8 cellular contexts compared by ENCODE assay signal in the genomic region with DNA sequence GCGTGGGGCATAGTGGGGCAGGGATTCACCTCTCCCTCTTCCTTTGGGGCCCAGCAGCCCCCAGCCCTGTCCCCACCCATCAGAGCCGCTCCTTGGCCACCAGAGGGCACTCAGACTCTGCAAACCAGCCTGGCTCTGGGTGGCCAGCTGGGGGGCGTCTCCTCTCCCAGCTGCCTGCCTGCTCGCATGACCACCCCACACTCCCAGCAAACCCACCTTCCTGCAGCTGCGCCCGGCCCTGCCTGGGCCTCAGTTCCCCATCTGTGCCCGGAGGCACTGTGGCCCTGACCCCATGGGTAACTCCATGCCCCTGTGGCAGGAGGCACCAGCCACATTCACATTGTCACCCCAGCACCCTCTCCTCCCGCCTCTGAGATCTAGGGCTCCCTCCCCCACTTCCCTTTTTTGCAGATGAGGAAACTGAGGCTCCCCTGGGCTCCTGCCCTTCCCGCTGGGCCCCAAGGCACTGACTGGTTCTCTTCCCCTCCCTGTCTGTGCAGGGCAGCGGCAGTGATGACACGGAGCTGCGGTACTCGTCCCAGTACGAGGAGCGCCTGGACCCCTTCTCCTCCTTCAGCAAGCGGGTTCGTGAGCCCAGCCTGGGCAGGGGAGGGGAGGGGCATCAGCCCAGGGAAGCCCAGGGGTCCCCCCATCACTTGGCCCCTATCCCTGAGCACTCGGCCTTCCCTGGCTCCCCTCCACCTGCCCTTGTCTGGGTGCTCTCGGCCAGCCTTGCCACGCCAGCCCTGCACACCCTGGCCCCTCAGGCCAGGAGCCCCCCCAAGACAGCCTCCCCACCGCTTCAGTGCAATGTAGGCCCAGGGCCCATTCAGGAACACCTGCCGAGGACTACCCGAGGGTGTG. TPM values are rescaled to one million over a fixed set of nuclear protein-coding genes. Genes with fewer than 3 reads are reported as not detected.
DNase-seq lines count a peak whose midpoint lies in the region; ATAC-seq and TF ChIP-seq lines count a peak whose summit lies in the region.

No MANE protein-coding gene starts in this region.

- H3K4me3 ChIP-seq in thyroid gland (replicated peaks in 1 of 3): no peak overlapping the region

- POLR2A ChIA-PET in activated CD4-positive, alpha-beta memory T cell treated with anti-CD3 and anti-CD28 coated beads for 36 hours (lab: Charles Lee): no interaction called here

- no peaks in the 10 kb centered on the region for H3K36me3 Mint-ChIP-seq in activated CD4-positive, alpha-beta memory T cell treated with anti-CD3 and anti-CD28 coated beads for 36 hours

- H3K4me1 ChIP-seq in thyroid gland: peaks cover 0 to 5% of the 10 kb centered on the region in 2 donors

- peak; percentile 35 for DNase-seq in NCI-H2107 (lab: John Stamatoyannopoulos, UW)
- no peak for DNase-seq in NCI-H2107 treated with DMSO at 0.1 percent for 48 hours (lab: John Stamatoyannopoulos, UW; ENCODE audit: unreplicated experiment)
- peak; percentile 69 for DNase-seq in NCI-H345 (lab: John Stamatoyannopoulos, UW)
- peak; percentile 72 for DNase-seq in activated CD4-positive, alpha-beta memory T cell treated with anti-CD3 and anti-CD28 coated beads for 36 hours
- DNase-seq in effector CD8-positive, alpha-beta T cell (lab: John Stamatoyannopoulos, UW): peak; percentile 43
- DNase-seq in myocyte (ENCODE audit: low read depth): peak; percentile 77
- DNase-seq in thyroid gland: peak; percentile 37 to 52

- no peaks in the 10 kb centered on the region for H3K9me3 ChIP-seq in thyroid gland

- no peak overlapping the region for H3K4me3 Mint-ChIP-seq in activated CD4-positive, alpha-beta memory T cell treated with anti-CD3 and anti-CD28 coated beads for 36 hours

- peak; percentile 49 to 88 (median 74) for TF ChIP-seq CTCF in thyroid gland (IDR thresholded peaks at IDR 0.05)

- no peak overlapping the region for H3K27ac Mint-ChIP-seq in activated CD4-positive, alpha-beta memory T cell treated with anti-CD3 and anti-CD28 coated beads for 36 hours

- peaks cover under 1% of the 10 kb centered on the region for H3K27me3 Mint-ChIP-seq in activated CD4-positive, alpha-beta memory T cell treated with anti-CD3 and anti-CD28 coated beads for 36 hours

- no peaks in the 10 kb centered on the region for H3K9me3 Mint-ChIP-seq in activated CD4-positive, alpha-beta memory T cell treated with anti-CD3 and anti-CD28 coated beads for 36 hours

- no peaks in the 10 kb centered on the region for H3K27me3 ChIP-seq in thyroid gland

- CTCF ChIA-PET in activated CD4-positive, alpha-beta memory T cell treated with anti-CD3 and anti-CD28 coated beads for 36 hours (lab: Charles Lee): interaction anchor here (0.6 to 4.9 kb wide), 8 partner anchors 10 to 631 kb away, joined by 3 to 50 read pairs (median 3); a partner anchor contains a TSS

- intact Hi-C loops in activated CD4-positive, alpha-beta memory T cell treated with anti-CD3 and anti-CD28 coated beads for 36 hours (cut with micrococcal nuclease): loop anchor here (1.0 kb wide), 1 partner anchor 111 kb away; no protein-coding TSS in a partner anchor
- intact Hi-C loops in thyroid gland (cut with DNase I): loop anchor here (2.0 kb wide), 1 partner anchor 111 kb away; no protein-coding TSS in a partner anchor

- ATAC-seq in HG02642 (IDR thresholded peaks at IDR 0.05; ENCODE audit: poor library complexity, unreplicated experiment): peak; percentile 72

- H3K36me3 ChIP-seq in thyroid gland: no peaks in the 10 kb centered on the region

- H3K4me1 Mint-ChIP-seq in activated CD4-positive, alpha-beta memory T cell treated with anti-CD3 and anti-CD28 coated beads for 36 hours (ENCODE audit: low read depth): peaks cover 10% of the 10 kb centered on the region

- 69 to 71% methylated on average over 10 to 17 of the region's 23 CpGs for WGBS in thyroid gland, 2 donors

- TF ChIP-seq POLR2A in thyroid gland (IDR thresholded peaks at IDR 0.05): no peak

- H3K27ac ChIP-seq in thyroid gland: no peak overlapping the region

RNA-seq across cellular contexts. Expression of a gene that starts 6.9 kb away (rescaled TPM):
- total RNA-seq in activated CD4-positive, alpha-beta memory T cell treated with anti-CD3 and anti-CD28 coated beads for 36 hours: 1 to 10 TPM; 3.8 to 4.7 TPM
- total RNA-seq in myocyte: 32.1 and 51.6 TPM in 2 replicates
- polyA plus RNA-seq in myocyte (2012): 7.6 TPM
- total RNA-seq in thyroid gland: 10 to 100 TPM in 3 of 4 donors, 1 to 10 TPM in 1; 7.7 to 19.3 (median 14.6) TPM
